ENCODE assay signal across 14 cellular contexts in genomic region chr6:31010393-31011060, GRCh38. TPM values are rescaled to one million over a fixed set of nuclear protein-coding genes. Genes with fewer than 3 reads are reported as not detected.
DNase-seq lines count a peak whose midpoint lies in the region; ATAC-seq, FAIRE-seq and TF ChIP-seq lines count a peak whose summit lies in the region.
"Had no signal": no experiment of that assay in that cellular context is flagged by ENCODE, and none has a peak within 500 bp of the region (broad histone marks: within the 10 kb centered on the region; RNA-seq: fewer than 3 reads in every experiment).

TSS of gene MUC22 (plus strand) at chr6:31010474. CDS start at chr6:31010707, 233 bp downstream.

- H3K23ac ChIP-seq in mesendoderm (ENCODE audit: low read length), result peak within 1 kb of the TSS; percentile 94

- H2BK120ac ChIP-seq in mesendoderm (ENCODE audit: low read depth, low read length), result no peak within 1 kb of the TSS

- no peak for FAIRE-seq in astrocyte (lab: Jason Lieb, UNC)

- ATAC-seq in GM18517 (IDR thresholded peaks at IDR 0.05; ENCODE audit: unreplicated experiment) (no peak), HG02885 (IDR thresholded peaks at IDR 0.05; ENCODE audit: poor library complexity, unreplicated experiment) (no peak), HG03460 (IDR thresholded peaks at IDR 0.05; ENCODE audit: unreplicated experiment) (no peak)

- no peak within 1 kb of the TSS for H2AK5ac ChIP-seq in mesendoderm (ENCODE audit: low read length)

- H4K8ac ChIP-seq in mesendoderm (ENCODE audit: low read depth, low read length), result no peak within 1 kb of the TSS

- H3K27ac Mint-ChIP-seq in astrocyte (ENCODE audit: unreplicated experiment), result no peak within 1 kb of the TSS

- in situ Hi-C loops in ACHN (cut with HindIII; ENCODE audit: low pct_ligation_motif_present, low pct_unique_long_range_greater_than_20kb, low sequenced_read_pairs), result no loop called here

- H3K27ac ChIP-seq in astrocyte (ENCODE audit: low read depth, low read length) (no peak within 1 kb of the TSS), mesendoderm (ENCODE audit: low read depth, low read length) (no peak within 1 kb of the TSS)
- H3K27ac ChIP-seq: cardiac muscle cell had no signal

- no peak within 1 kb of the TSS for H2BK5ac ChIP-seq in mesendoderm (ENCODE audit: low read length)

- H3K79me2 ChIP-seq in astrocyte (ENCODE audit: insufficient read depth, low read length) (no peaks in the 10 kb centered on the region), mesendoderm (ENCODE audit: control insufficient read depth, insufficient read depth, low read length) (no peaks in the 10 kb centered on the region)

- H4K20me1 ChIP-seq in astrocyte (ENCODE audit: insufficient read depth, low read length), result no peaks in the 10 kb centered on the region

- H2AFZ ChIP-seq in astrocyte (ENCODE audit: low read depth, low read length), result no peak within 1 kb of the TSS

- DNase-seq in ACHN (peak; percentile 29), GM03348 (ENCODE audit: low spot score) (peak; percentile 68), astrocyte (ENCODE audit: low read depth) (peak; percentile 70), mesendoderm (no peak), T-helper 2 cell (no peak)
- DNase-seq: activated CD4-positive, alpha-beta T cell treated with anti-CD3 and anti-CD28 coated beads, Interleukin-2, amount 50 U/mL, for 1 hour; COR-L47; NCI-H526 treated with DMSO at 0.1 percent for 48 hours had no signal

- H3K4me3 ChIP-seq in astrocyte (ENCODE audit: insufficient read depth, low read depth, low read length), result no peak within 1 kb of the TSS
- no peak within 1 kb of the TSS for H3K4me3 ChIP-seq in mesendoderm (ENCODE audit: low read length)
- H3K4me3 ChIP-seq: cardiac muscle cell had no signal

- H3K36me3 ChIP-seq in astrocyte (ENCODE audit: insufficient read depth, low read length) (no peaks in the 10 kb centered on the region), mesendoderm (ENCODE audit: control insufficient read depth, insufficient read depth, low read length) (no peaks in the 10 kb centered on the region)
- H3K36me3 ChIP-seq: cardiac muscle cell had no signal

- no peak for TF ChIP-seq CTCF in astrocyte (IDR thresholded peaks at IDR 0.05; ENCODE audit: insufficient read depth, low read depth, low read length)

- no peak within 1 kb of the TSS for H3K4me3 Mint-ChIP-seq in astrocyte (ENCODE audit: unreplicated experiment)

- no peaks in the 10 kb centered on the region for H3K36me3 Mint-ChIP-seq in astrocyte (ENCODE audit: low read depth, unreplicated experiment)

- H3K4me2 ChIP-seq in astrocyte (ENCODE audit: low read length) (peak within 1 kb of the TSS; percentile 28), mesendoderm (ENCODE audit: low read length) (no peak within 1 kb of the TSS)

- H3K9me3 Mint-ChIP-seq in astrocyte (ENCODE audit: unreplicated experiment), result peaks cover 2% of the 10 kb centered on the region

- no peak within 1 kb of the TSS for H3K18ac ChIP-seq in mesendoderm (ENCODE audit: low read length)

- H3K9ac ChIP-seq in astrocyte (ENCODE audit: low read length), result no peak within 1 kb of the TSS
- no peak within 1 kb of the TSS for H3K9ac ChIP-seq in mesendoderm (ENCODE audit: low read length)

- no peaks in the 10 kb centered on the region for H3K79me1 ChIP-seq in mesendoderm (ENCODE audit: low read length)

- no peaks in the 10 kb centered on the region for H3K27me3 ChIP-seq in astrocyte (ENCODE audit: insufficient read depth, low read length)
- H3K27me3 ChIP-seq in mesendoderm (ENCODE audit: insufficient read depth, low read length, poor library complexity), result no peaks in the 10 kb centered on the region
- H3K27me3 ChIP-seq: cardiac muscle cell had no signal

- peaks cover 23% of the 10 kb centered on the region for H3K4me1 Mint-ChIP-seq in astrocyte (ENCODE audit: low read depth, unreplicated experiment)

- H3K4me1 ChIP-seq in astrocyte (ENCODE audit: insufficient read depth, low read length), result peaks cover 15% of the 10 kb centered on the region
- H3K4me1 ChIP-seq in mesendoderm (ENCODE audit: control insufficient read depth, low read depth, low read length), result no peaks in the 10 kb centered on the region

- H3K4ac ChIP-seq in mesendoderm (ENCODE audit: low read depth, low read length), result no peak within 1 kb of the TSS

- H3K27me3 Mint-ChIP-seq in astrocyte (ENCODE audit: low read depth, unreplicated experiment), result peaks cover 2% of the 10 kb centered on the region

- H3K56ac ChIP-seq in mesendoderm (ENCODE audit: low read length), result no peak within 1 kb of the TSS

- no peak within 1 kb of the TSS for H2BK15ac ChIP-seq in mesendoderm (replicated peaks; ENCODE audit: low read depth)

- no CpG with 5 or more reads among the region's 4 CpGs for WGBS in mesendoderm (ENCODE audit: extremely low coverage, insufficient coverage, low lambda C conversion rate)

- no peak within 1 kb of the TSS for H4K5ac ChIP-seq in mesendoderm (ENCODE audit: low read length)

- H3K9me3 ChIP-seq in astrocyte (ENCODE audit: insufficient read depth, low read depth, low read length), result no peaks in the 10 kb centered on the region

RNA-seq across cellular contexts. Expression of gene MUC22, which starts in this region (rescaled TPM):
- total RNA-seq in astrocyte, result 0.05 TPM in 1 of 2 replicates, not detected in the other
- polyA plus RNA-seq in mesendoderm (2013, experiment 1 of 2), result not detected
- not detected for polyA plus RNA-seq in mesendoderm (2013, experiment 2 of 2)
- total RNA-seq: cardiac muscle cell, osteocyte, temporal lobe had no signal
- polyA plus RNA-seq: cardiac muscle cell had no signal

Comparison
In these comparisons a context has a peak if more than half of its experiments do, and no peak if none do; other contexts are left out.
1. Peak in DNase-seq and H3K4me2 ChIP-seq in astrocyte; RNA of the gene not detected or under 1 TPM.
2. DNase-seq: peak in ACHN (single experiment) and GM03348 (single experiment); none in mesendoderm (single experiment) and T-helper 2 cell (0 of 5).